8 cellular contexts compared by ENCODE assay signal in genomic region chr19:58407658-58408151, GRCh38. TPM values are rescaled to one million over a fixed set of nuclear protein-coding genes. Genes with fewer than 3 reads are reported as not detected.
DNase-seq lines count a peak whose midpoint lies in the region; ATAC-seq lines count a peak whose summit lies in the region.

No MANE protein-coding gene starts in this region.

- no peaks in the 10 kb centered on the region for H3K9me3 Mint-ChIP-seq in effector memory CD8-positive, alpha-beta T cell
- H3K9me3 Mint-ChIP-seq in naive thymus-derived CD8-positive, alpha-beta T cell, result no peaks in the 10 kb centered on the region

- DNase-seq in DMS79 treated with DMSO at 0.1 percent for 48 hours (lab: John Stamatoyannopoulos, UW), result peak; percentile 16
- DNase-seq in DMS79 (lab: John Stamatoyannopoulos, UW), result no peak
- no peak for DNase-seq in NT2/D1 (ENCODE audit: low read depth, low spot score)
- no peak for DNase-seq in effector memory CD8-positive, alpha-beta T cell
- no peak for DNase-seq in naive thymus-derived CD8-positive, alpha-beta T cell
- no peak for DNase-seq in foreskin melanocyte

- H3K4me1 Mint-ChIP-seq in effector memory CD8-positive, alpha-beta T cell (ENCODE audit: low read depth in 2 of 2), result peaks cover 27 to 33% of the 10 kb centered on the region in 2 donors
- H3K4me1 Mint-ChIP-seq in naive thymus-derived CD8-positive, alpha-beta T cell, result peaks cover 23 to 44% (median 34%) of the 10 kb centered on the region in 4 donors

- H3K9ac ChIP-seq in NT2/D1 (ENCODE audit: insufficient read length, low read depth), result peak overlapping the region; percentile 92

- no peaks in the 10 kb centered on the region for H3K9me3 ChIP-seq in NT2/D1 (ENCODE audit: insufficient read depth, low read length)

- ATAC-seq in effector memory CD8-positive, alpha-beta T cell (replicated peaks), result no peak
- no peak for ATAC-seq in naive thymus-derived CD8-positive, alpha-beta T cell
- ATAC-seq in HG02870 (IDR thresholded peaks at IDR 0.05; ENCODE audit: unreplicated experiment) (no peak), HG02884 (IDR thresholded peaks at IDR 0.05; ENCODE audit: unreplicated experiment) (no peak)

- H3K27me3 Mint-ChIP-seq in effector memory CD8-positive, alpha-beta T cell, result no peaks in the 10 kb centered on the region
- no peaks in the 10 kb centered on the region for H3K27me3 Mint-ChIP-seq in naive thymus-derived CD8-positive, alpha-beta T cell

- H3K4me3 Mint-ChIP-seq in effector memory CD8-positive, alpha-beta T cell, result peak overlapping the region; percentile 93 to 98
- H3K4me3 Mint-ChIP-seq in naive thymus-derived CD8-positive, alpha-beta T cell, result peak overlapping the region; percentile 94 to 98 (median 96)

- no peaks in the 10 kb centered on the region for H3K27me3 ChIP-seq in NT2/D1 (ENCODE audit: insufficient read depth, insufficient read length)

- peak overlapping the region; percentile 93 to 97 for H3K27ac Mint-ChIP-seq in effector memory CD8-positive, alpha-beta T cell
- peak overlapping the region; percentile 43 to 98 (median 96) for H3K27ac Mint-ChIP-seq in naive thymus-derived CD8-positive, alpha-beta T cell

- peaks cover 2% of the 10 kb centered on the region for H3K4me1 ChIP-seq in NT2/D1 (ENCODE audit: insufficient read depth, insufficient read length)

- peaks cover 7% of the 10 kb centered on the region for H3K36me3 Mint-ChIP-seq in effector memory CD8-positive, alpha-beta T cell (ENCODE audit: insufficient read depth)
- H3K36me3 Mint-ChIP-seq in naive thymus-derived CD8-positive, alpha-beta T cell, result peaks cover 0 to 4% (median 0%) of the 10 kb centered on the region in 3 donors

- H3K4me3 ChIP-seq in NT2/D1 (ENCODE audit: insufficient read length, low read depth), result peak overlapping the region; percentile 96

- H3K36me3 ChIP-seq in NT2/D1 (ENCODE audit: insufficient read depth, insufficient read length, low read length), result peaks cover 4% of the 10 kb centered on the region

- POLR2A ChIA-PET in naive thymus-derived CD8-positive, alpha-beta T cell (lab: Charles Lee), result interaction anchor here (0.7 to 2.0 kb wide), 7 partner anchors 17 to 91 kb away, joined by 3 to 15 read pairs (median 5); partner anchors contain the start of genes ZNF324B, ZNF497 and ZSCAN22

RNA-seq across cellular contexts. Expression of gene ZNF584, which starts 0.7 kb away (rescaled TPM):
- total RNA-seq in naive thymus-derived CD8-positive, alpha-beta T cell, result 10 to 100 TPM; 10.6 to 10.7 TPM
- polyA plus RNA-seq in naive thymus-derived CD8-positive, alpha-beta T cell, result 1 to 10 TPM; 6.3 to 6.5 (median 6.4) TPM

RNA-seq across cellular contexts. Expression of gene RNF225, which starts 12.2 kb away (rescaled TPM):
- total RNA-seq in naive thymus-derived CD8-positive, alpha-beta T cell, result 1 to 10 TPM in 1 of 2 experiments, under 1 TPM in 1; 0.39 to 1.2 TPM
- not detected for polyA plus RNA-seq in naive thymus-derived CD8-positive, alpha-beta T cell

RNA-seq across cellular contexts. Expression of gene RPS5, which starts 20.6 kb away (rescaled TPM):
- 1,000 to 10,000 TPM; 1,656 to 1,664 TPM for total RNA-seq in naive thymus-derived CD8-positive, alpha-beta T cell
- 1,000 to 10,000 TPM; 1,899 to 2,106 (median 2,080) TPM for polyA plus RNA-seq in naive thymus-derived CD8-positive, alpha-beta T cell

RNA-seq across cellular contexts. Expression of gene ZNF837, which starts 26.9 kb away (rescaled TPM):
- 1 to 10 TPM; 5.6 to 5.8 TPM for total RNA-seq in naive thymus-derived CD8-positive, alpha-beta T cell
- polyA plus RNA-seq in naive thymus-derived CD8-positive, alpha-beta T cell, result 10 to 100 TPM in 1 of 3 donors, 1 to 10 TPM in 2; 4.2 to 14.3 (median 9.9) TPM

RNA-seq across cellular contexts. Expression of gene ZNF132, which starts 32.2 kb away (rescaled TPM):
- 10 to 100 TPM in 1 of 2 experiments, 1 to 10 TPM in 1; 10.0 to 10.6 TPM for total RNA-seq in naive thymus-derived CD8-positive, alpha-beta T cell
- 1 to 10 TPM; 1.0 to 3.1 (median 2.0) TPM for polyA plus RNA-seq in naive thymus-derived CD8-positive, alpha-beta T cell
